2 cellular contexts compared by ENCODE assay signal in genomic region chr12:55619352-55620138, GRCh38.
TF ChIP-seq lines count a peak whose summit lies in the region.

No MANE protein-coding gene starts in this region.

TF ChIP-seq in A549, 52 proteins besides CTCF, POLR2A, EP300 and RAD21 (continued from another document and continues in another):
- TF ChIP-seq REST (IDR thresholded peaks at IDR 0.05) (no peak), MAZ (IDR thresholded peaks at IDR 0.05; ENCODE audit: borderline replicate concordance, low read depth, low read length) (no peak), HES2 (IDR thresholded peaks at IDR 0.05) (no peak), SREBF2 (IDR thresholded peaks at IDR 0.05) (no peak), HEYL (CRISPR knock-in tag; IDR thresholded peaks at IDR 0.05) (no peak), ESRRA (IDR thresholded peaks at IDR 0.05; ENCODE audit: borderline replicate concordance, low read length) (no peak), ZSCAN20 (CRISPR knock-in tag; IDR thresholded peaks at IDR 0.05) (no peak), POLR2AphosphoS2 (conservative IDR thresholded peaks at IDR 0.05; ENCODE audit: low read length) (no peak), RFX5 (IDR thresholded peaks at IDR 0.05) (no peak), HDAC2 (IDR thresholded peaks at IDR 0.05) (no peak), MAX (IDR thresholded peaks at IDR 0.05) (peak; percentile 95), HMGXB4 (CRISPR knock-in tag; IDR thresholded peaks at IDR 0.05; ENCODE audit: borderline replicate concordance) (no peak), RARB (CRISPR knock-in tag; IDR thresholded peaks at IDR 0.05) (no peak), EHMT2 (IDR thresholded peaks at IDR 0.05; ENCODE audit: low read depth) (no peak), SMC3 (IDR thresholded peaks at IDR 0.05) (peak; percentile 86), CHD2 (IDR thresholded peaks at IDR 0.05; ENCODE audit: low read length, partially characterized antibody) (no peak), TP53 (CRISPR knock-in tag; IDR thresholded peaks at IDR 0.05) (no peak), CEBPB (IDR thresholded peaks at IDR 0.05) (0 out of 4 replicates have a peak, but pooled peaks of 1 of the 2 experiments have one; percentile 46), FOXS1 (CRISPR knock-in tag; IDR thresholded peaks at IDR 0.05) (no peak), GATA3 (IDR thresholded peaks at IDR 0.05; ENCODE audit: borderline replicate concordance) (no peak), ZFP36 (IDR thresholded peaks at IDR 0.05; ENCODE audit: borderline replicate concordance, partially characterized antibody) (peak; percentile 14), PHF8 (IDR thresholded peaks at IDR 0.05; ENCODE audit: borderline replicate concordance, low read depth) (no peak), FOSL2 (IDR thresholded peaks at IDR 0.05) (no peak), FOSL2 (CRISPR knock-in tag; IDR thresholded peaks at IDR 0.05) (peak; percentile 86), TFCP2L1 (CRISPR knock-in tag; IDR thresholded peaks at IDR 0.05) (no peak)
- TF ChIP-seq, protein P1, sequence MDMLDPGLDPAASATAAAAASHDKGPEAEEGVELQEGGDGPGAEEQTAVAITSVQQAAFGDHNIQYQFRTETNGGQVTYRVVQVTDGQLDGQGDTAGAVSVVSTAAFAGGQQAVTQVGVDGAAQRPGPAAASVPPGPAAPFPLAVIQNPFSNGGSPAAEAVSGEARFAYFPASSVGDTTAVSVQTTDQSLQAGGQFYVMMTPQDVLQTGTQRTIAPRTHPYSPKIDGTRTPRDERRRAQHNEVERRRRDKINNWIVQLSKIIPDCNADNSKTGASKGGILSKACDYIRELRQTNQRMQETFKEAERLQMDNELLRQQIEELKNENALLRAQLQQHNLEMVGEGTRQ (IDR thresholded peaks at IDR 0.05): peak; percentile 74
- TF ChIP-seq, protein P2, sequence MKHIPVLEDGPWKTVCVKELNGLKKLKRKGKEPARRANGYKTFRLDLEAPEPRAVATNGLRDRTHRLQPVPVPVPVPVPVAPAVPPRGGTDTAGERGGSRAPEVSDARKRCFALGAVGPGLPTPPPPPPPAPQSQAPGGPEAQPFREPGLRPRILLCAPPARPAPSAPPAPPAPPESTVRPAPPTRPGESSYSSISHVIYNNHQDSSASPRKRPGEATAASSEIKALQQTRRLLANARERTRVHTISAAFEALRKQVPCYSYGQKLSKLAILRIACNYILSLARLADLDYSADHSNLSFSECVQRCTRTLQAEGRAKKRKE (CRISPR knock-in tag; IDR thresholded peaks at IDR 0.05; ENCODE audit: low read depth): no peak
- TF ChIP-seq, protein P3, sequence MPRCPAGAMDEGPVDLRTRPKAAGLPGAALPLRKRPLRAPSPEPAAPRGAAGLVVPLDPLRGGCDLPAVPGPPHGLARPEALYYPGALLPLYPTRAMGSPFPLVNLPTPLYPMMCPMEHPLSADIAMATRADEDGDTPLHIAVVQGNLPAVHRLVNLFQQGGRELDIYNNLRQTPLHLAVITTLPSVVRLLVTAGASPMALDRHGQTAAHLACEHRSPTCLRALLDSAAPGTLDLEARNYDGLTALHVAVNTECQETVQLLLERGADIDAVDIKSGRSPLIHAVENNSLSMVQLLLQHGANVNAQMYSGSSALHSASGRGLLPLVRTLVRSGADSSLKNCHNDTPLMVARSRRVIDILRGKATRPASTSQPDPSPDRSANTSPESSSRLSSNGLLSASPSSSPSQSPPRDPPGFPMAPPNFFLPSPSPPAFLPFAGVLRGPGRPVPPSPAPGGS (IDR thresholded peaks at IDR 0.05): no peak

TF ChIP-seq in HEK293, 187 proteins besides CTCF, POLR2A, EP300 and RAD21 (continued from another document):
- TF ChIP-seq ZSCAN30 (tag by site-specific recombination; IDR thresholded peaks at IDR 0.05) (peak; percentile 42; the same call in 1 of the 2 replicates), ZNF629 (tag by site-specific recombination; IDR thresholded peaks at IDR 0.05) (0 out of 2 replicates have a peak, but pooled peaks have one; percentile 30), ZNF768 (tag by site-specific recombination; IDR thresholded peaks at IDR 0.05) (no peak), ZNF174 (tag by site-specific recombination; IDR thresholded peaks at IDR 0.05) (no peak), ZNF416 (tag by site-specific recombination; IDR thresholded peaks at IDR 0.05) (no peak), ZNF621 (tag by site-specific recombination; IDR thresholded peaks at IDR 0.05) (no peak), ZNF302 (tag by site-specific recombination; IDR thresholded peaks at IDR 0.05; ENCODE audit: low read depth) (no peak), ZNF133 (tag by site-specific recombination; IDR thresholded peaks at IDR 0.05) (no peak), ZNF548 (tag by site-specific recombination; IDR thresholded peaks at IDR 0.05) (no peak), ZNF16 (tag by site-specific recombination; IDR thresholded peaks at IDR 0.05; ENCODE audit: low read depth) (no peak), ZNF560 (tag by site-specific recombination; IDR thresholded peaks at IDR 0.05; ENCODE audit: borderline replicate concordance) (no peak), INSM2 (tag by site-specific recombination; IDR thresholded peaks at IDR 0.05) (0 out of 2 replicates have a peak, but pooled peaks have one; percentile 45), WT1 (tag by site-specific recombination; IDR thresholded peaks at IDR 0.05) (0 out of 2 replicates have a peak, but pooled peaks have one; percentile 26), SP7 (tag by site-specific recombination; IDR thresholded peaks at IDR 0.05) (no peak), ZNF514 (tag by site-specific recombination; IDR thresholded peaks at IDR 0.05) (no peak), ZNF624 (tag by site-specific recombination; IDR thresholded peaks at IDR 0.05) (no peak), ZNF571 (tag by site-specific recombination; IDR thresholded peaks at IDR 0.05) (no peak)
- TF ChIP-seq, protein P4, sequence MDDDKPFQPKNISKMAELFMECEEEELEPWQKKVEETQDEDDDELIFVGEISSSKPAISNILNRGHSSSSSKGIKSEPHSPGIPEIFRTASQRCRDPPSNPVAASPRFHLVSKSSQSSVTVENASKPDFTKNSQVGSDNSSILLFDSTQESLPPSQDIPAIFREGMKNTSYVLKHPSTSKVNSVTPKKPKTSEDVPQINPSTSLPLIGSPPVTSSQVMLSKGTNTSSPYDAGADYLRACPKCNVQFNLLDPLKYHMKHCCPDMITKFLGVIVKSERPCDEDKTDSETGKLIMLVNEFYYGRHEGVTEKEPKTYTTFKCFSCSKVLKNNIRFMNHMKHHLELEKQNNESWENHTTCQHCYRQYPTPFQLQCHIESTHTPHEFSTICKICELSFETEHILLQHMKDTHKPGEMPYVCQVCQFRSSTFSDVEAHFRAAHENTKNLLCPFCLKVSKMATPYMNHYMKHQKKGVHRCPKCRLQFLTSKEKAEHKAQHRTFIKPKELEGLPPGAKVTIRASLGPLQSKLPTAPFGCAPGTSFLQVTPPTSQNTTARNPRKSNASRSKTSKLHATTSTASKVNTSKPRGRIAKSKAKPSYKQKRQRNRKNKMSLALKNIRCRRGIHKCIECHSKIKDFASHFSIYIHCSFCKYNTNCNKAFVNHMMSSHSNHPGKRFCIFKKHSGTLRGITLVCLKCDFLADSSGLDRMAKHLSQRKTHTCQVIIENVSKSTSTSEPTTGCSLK (tag by site-specific recombination; IDR thresholded peaks at IDR 0.05): no peak
- TF ChIP-seq, protein P5, sequence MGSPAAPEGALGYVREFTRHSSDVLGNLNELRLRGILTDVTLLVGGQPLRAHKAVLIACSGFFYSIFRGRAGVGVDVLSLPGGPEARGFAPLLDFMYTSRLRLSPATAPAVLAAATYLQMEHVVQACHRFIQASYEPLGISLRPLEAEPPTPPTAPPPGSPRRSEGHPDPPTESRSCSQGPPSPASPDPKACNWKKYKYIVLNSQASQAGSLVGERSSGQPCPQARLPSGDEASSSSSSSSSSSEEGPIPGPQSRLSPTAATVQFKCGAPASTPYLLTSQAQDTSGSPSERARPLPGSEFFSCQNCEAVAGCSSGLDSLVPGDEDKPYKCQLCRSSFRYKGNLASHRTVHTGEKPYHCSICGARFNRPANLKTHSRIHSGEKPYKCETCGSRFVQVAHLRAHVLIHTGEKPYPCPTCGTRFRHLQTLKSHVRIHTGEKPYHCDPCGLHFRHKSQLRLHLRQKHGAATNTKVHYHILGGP (tag by site-specific recombination; IDR thresholded peaks at IDR 0.05): peak; percentile 99
- TF ChIP-seq, protein P6, sequence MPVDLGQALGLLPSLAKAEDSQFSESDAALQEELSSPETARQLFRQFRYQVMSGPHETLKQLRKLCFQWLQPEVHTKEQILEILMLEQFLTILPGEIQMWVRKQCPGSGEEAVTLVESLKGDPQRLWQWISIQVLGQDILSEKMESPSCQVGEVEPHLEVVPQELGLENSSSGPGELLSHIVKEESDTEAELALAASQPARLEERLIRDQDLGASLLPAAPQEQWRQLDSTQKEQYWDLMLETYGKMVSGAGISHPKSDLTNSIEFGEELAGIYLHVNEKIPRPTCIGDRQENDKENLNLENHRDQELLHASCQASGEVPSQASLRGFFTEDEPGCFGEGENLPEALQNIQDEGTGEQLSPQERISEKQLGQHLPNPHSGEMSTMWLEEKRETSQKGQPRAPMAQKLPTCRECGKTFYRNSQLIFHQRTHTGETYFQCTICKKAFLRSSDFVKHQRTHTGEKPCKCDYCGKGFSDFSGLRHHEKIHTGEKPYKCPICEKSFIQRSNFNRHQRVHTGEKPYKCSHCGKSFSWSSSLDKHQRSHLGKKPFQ (tag by site-specific recombination; IDR thresholded peaks at IDR 0.05): no peak
- TF ChIP-seq, protein P7, sequence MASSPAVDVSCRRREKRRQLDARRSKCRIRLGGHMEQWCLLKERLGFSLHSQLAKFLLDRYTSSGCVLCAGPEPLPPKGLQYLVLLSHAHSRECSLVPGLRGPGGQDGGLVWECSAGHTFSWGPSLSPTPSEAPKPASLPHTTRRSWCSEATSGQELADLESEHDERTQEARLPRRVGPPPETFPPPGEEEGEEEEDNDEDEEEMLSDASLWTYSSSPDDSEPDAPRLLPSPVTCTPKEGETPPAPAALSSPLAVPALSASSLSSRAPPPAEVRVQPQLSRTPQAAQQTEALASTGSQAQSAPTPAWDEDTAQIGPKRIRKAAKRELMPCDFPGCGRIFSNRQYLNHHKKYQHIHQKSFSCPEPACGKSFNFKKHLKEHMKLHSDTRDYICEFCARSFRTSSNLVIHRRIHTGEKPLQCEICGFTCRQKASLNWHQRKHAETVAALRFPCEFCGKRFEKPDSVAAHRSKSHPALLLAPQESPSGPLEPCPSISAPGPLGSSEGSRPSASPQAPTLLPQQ (tag by site-specific recombination; IDR thresholded peaks at IDR 0.05): peak; percentile 17; the same call in 1 of the 2 replicates
- TF ChIP-seq, protein P8, sequence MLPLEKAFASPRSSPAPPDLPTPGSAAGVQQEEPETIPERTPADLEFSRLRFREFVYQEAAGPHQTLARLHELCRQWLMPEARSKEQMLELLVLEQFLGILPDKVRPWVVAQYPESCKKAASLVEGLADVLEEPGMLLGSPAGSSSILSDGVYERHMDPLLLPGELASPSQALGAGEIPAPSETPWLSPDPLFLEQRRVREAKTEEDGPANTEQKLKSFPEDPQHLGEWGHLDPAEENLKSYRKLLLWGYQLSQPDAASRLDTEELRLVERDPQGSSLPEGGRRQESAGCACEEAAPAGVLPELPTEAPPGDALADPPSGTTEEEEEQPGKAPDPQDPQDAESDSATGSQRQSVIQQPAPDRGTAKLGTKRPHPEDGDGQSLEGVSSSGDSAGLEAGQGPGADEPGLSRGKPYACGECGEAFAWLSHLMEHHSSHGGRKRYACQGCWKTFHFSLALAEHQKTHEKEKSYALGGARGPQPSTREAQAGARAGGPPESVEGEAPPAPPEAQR (tag by site-specific recombination; IDR thresholded peaks at IDR 0.05): no peak
TF ChIP-seq in HEK293: peak in this region for 8.
